Comparison of ENCODE assay signal across 8 cellular contexts in the genomic region with DNA sequence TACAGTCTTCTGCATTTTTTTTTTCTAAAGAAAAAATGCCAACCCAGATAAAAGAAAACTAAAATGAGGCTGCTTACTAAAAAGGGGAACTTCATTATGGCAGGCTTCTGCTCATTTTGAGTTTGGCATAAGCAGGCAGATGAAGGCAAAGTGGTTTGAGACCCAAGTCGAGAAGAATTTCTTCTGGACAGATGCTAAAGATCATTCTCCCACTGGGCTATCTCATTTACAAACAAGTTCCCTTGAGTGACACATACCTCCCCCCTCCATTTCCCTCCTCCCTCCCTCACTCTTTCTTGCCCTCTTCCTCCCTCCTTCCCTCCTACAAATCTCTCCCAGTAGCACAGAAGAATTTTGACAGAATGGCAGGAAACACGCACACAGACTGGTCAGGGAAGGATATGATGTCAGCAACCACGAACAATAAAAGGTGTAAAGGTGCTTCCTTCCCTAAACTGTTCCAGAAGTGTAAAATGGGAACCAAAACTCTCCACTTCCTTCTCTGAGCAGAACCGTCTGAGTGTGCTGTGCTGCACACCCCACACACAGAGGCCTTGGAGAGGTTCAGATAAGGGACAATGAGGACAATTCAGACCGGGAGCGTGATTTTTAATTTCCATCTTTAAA. TPM values are rescaled to one million over a fixed set of nuclear protein-coding genes. Genes with fewer than 3 reads are reported as not detected.
DNase-seq lines count a peak whose midpoint lies in the region; ATAC-seq and TF ChIP-seq lines count a peak whose summit lies in the region.

No MANE protein-coding gene starts in this region.

- H3K9me3 Mint-ChIP-seq in activated naive CD4-positive, alpha-beta T cell treated with anti-CD3 and anti-CD28 coated beads, Interleukin-2, amount 50 U/mL, for 24 hours, result no peaks in the 10 kb centered on the region
- H3K9me3 Mint-ChIP-seq in effector memory CD8-positive, alpha-beta T cell, result no peaks in the 10 kb centered on the region
- no peaks in the 10 kb centered on the region for H3K9me3 Mint-ChIP-seq in natural killer cell

- H3K36me3 ChIP-seq in Panc1 (ENCODE audit: control insufficient read depth, insufficient read depth, low read length), result no peaks in the 10 kb centered on the region; the same call in 1 of the 2 replicates

- peak overlapping the region; percentile 91 for H3K27ac ChIP-seq in Panc1 (ENCODE audit: low read length)

- peaks cover 43% of the 10 kb centered on the region for H3K4me1 Mint-ChIP-seq in activated naive CD4-positive, alpha-beta T cell treated with anti-CD3 and anti-CD28 coated beads, Interleukin-2, amount 50 U/mL, for 24 hours
- no peaks in the 10 kb centered on the region for H3K4me1 Mint-ChIP-seq in effector memory CD8-positive, alpha-beta T cell (ENCODE audit: low read depth in 2 of 2)
- peaks cover 34 to 54% of the 10 kb centered on the region in 2 donors for H3K4me1 Mint-ChIP-seq in natural killer cell

- CTCF ChIA-PET in Panc1 (lab: Charles Lee), result no interaction called here

- peak overlapping the region; percentile 13 to 38; a peak in 3 of 4 replicates for H3K4me3 ChIP-seq in Panc1 (ENCODE audit: low read depth in 2 of 2, low read length in 2 of 2)

- intact Hi-C loops in Panc1 (cut with micrococcal nuclease; ENCODE audit: unreplicated experiment), result loop anchor here (5.0 kb wide), 1 partner anchor 55 kb away; a partner anchor contains a TSS
- intact Hi-C loops in natural killer cell (cut with micrococcal nuclease), result loop anchor here (5.0 kb wide), 2 partner anchors 55 to 95 kb away; a partner anchor contains a TSS

- no peaks in the 10 kb centered on the region for H3K9me3 ChIP-seq in Panc1 (ENCODE audit: control insufficient read depth, insufficient read depth, low read depth, low read length)

- peak overlapping the region; percentile 9 for H3K4me3 Mint-ChIP-seq in activated naive CD4-positive, alpha-beta T cell treated with anti-CD3 and anti-CD28 coated beads, Interleukin-2, amount 50 U/mL, for 24 hours
- no peak overlapping the region for H3K4me3 Mint-ChIP-seq in effector memory CD8-positive, alpha-beta T cell
- H3K4me3 Mint-ChIP-seq in natural killer cell, result no peak overlapping the region

- POLR2A ChIA-PET in Panc1 (lab: Charles Lee), result interaction anchor here (0.6 kb wide), 1 partner anchor 439 kb away, joined by 5 read pairs; no protein-coding TSS in a partner anchor

- BruUV-seq in Panc1 (replicated peaks; lab: Mats Ljungman, UMichigan), result no TSS peak

- TF ChIP-seq CTCF in Panc1 (IDR thresholded peaks at IDR 0.05) (no peak), natural killer cell (IDR thresholded peaks at IDR 0.05) (no peak)

- no peaks in the 10 kb centered on the region for H3K36me3 Mint-ChIP-seq in activated naive CD4-positive, alpha-beta T cell treated with anti-CD3 and anti-CD28 coated beads, Interleukin-2, amount 50 U/mL, for 24 hours
- H3K36me3 Mint-ChIP-seq in effector memory CD8-positive, alpha-beta T cell (ENCODE audit: insufficient read depth), result peaks cover 2% of the 10 kb centered on the region
- no peaks in the 10 kb centered on the region for H3K36me3 Mint-ChIP-seq in natural killer cell

- in situ Hi-C loops in Panc1 (cut with HindIII; ENCODE audit: low pct_unique_long_range_greater_than_20kb, low sequenced_read_pairs), result no loop called here

- no peak overlapping the region for H3K27ac Mint-ChIP-seq in activated naive CD4-positive, alpha-beta T cell treated with anti-CD3 and anti-CD28 coated beads, Interleukin-2, amount 50 U/mL, for 24 hours
- no peak overlapping the region for H3K27ac Mint-ChIP-seq in effector memory CD8-positive, alpha-beta T cell
- H3K27ac Mint-ChIP-seq in natural killer cell, result peak overlapping the region; percentile 53 to 81

- H3K4me1 ChIP-seq in Panc1 (ENCODE audit: control insufficient read depth, insufficient read depth, low read length), result peaks cover 38% of the 10 kb centered on the region

- H3K27me3 ChIP-seq in Panc1 (ENCODE audit: control insufficient read depth, insufficient read depth, low read length), result no peaks in the 10 kb centered on the region

- H3K27me3 Mint-ChIP-seq in activated naive CD4-positive, alpha-beta T cell treated with anti-CD3 and anti-CD28 coated beads, Interleukin-2, amount 50 U/mL, for 24 hours, result peaks cover 14% of the 10 kb centered on the region
- no peaks in the 10 kb centered on the region for H3K27me3 Mint-ChIP-seq in effector memory CD8-positive, alpha-beta T cell
- peaks cover 0 to 7% of the 10 kb centered on the region in 2 donors for H3K27me3 Mint-ChIP-seq in natural killer cell (ENCODE audit: low read depth in 2 of 2)

- ATAC-seq in HG03025 (IDR thresholded peaks at IDR 0.05; ENCODE audit: low FRiP score, unreplicated experiment) (peak; percentile 68), Panc1 (peak; percentile 82), natural killer cell (peak; percentile 57 to 66 (median 58))
- peak; percentile 62 for ATAC-seq in effector memory CD8-positive, alpha-beta T cell (replicated peaks)

- DNase-seq in activated naive CD4-positive, alpha-beta T cell (lab: John Stamatoyannopoulos, UW), result no peak
- DNase-seq in Panc1 (ENCODE audit: low read depth, low spot score) (no peak), natural killer cell (no peak), GM03348 (ENCODE audit: low spot score) (no peak)
- DNase-seq in effector memory CD8-positive, alpha-beta T cell, result no peak
- no peak for DNase-seq in stimulated activated CD4-positive, alpha-beta T cell treated with anti-CD3 and anti-CD28 coated beads, Interleukin-4, amount 100 ng/mL, for 1 hour

RNA-seq across cellular contexts. Expression of a gene that starts 55.9 kb away (rescaled TPM):
- total RNA-seq in Panc1 (2021; ENCODE audit: unreplicated experiment) (9.9 TPM), natural killer cell (10 to 100 TPM in 2 of 3 donors, 1 to 10 TPM in 1; 9.2 to 22.0 (median 18.3) TPM)
- 6.6 TPM for polyA plus RNA-seq in Panc1 (2012; ENCODE audit: insufficient read length)

Comparison
In these comparisons a context has a peak if more than half of its experiments do, and no peak if none do; other contexts are left out.
1. H3K27ac Mint-ChIP-seq: peak in natural killer cell (2 of 2); none in activated naive CD4-positive, alpha-beta T cell treated with anti-CD3 and anti-CD28 coated beads, Interleukin-2, amount 50 U/mL, for 24 hours (single experiment) and effector memory CD8-positive, alpha-beta T cell (0 of 2).
2. Peak in every context shown above with its lines, with median percentiles within 50 percentile points of each other: ATAC-seq.